16 cellular contexts compared by ENCODE assay signal in genomic region chr5:139335811-139336210, GRCh38. TPM values are rescaled to one million over a fixed set of nuclear protein-coding genes. Genes with fewer than 3 reads are reported as not detected.
DNase-seq lines count a peak whose midpoint lies in the region; ATAC-seq, FAIRE-seq and TF ChIP-seq lines count a peak whose summit lies in the region.
"Had no signal": no experiment of that assay in that cellular context is flagged by ENCODE, and none has a peak within 500 bp of the region (broad histone marks: within the 10 kb centered on the region; RNA-seq: fewer than 3 reads in every experiment).

No MANE protein-coding gene starts in this region.

- TF ChIP-seq POLR2A in K562 (conservative IDR thresholded peaks at IDR 0.05), result peak; percentile 49; the same call in 1 of the 2 replicates

- H3K79me2 ChIP-seq in K562 (ENCODE audit: control insufficient read depth, insufficient read depth, low read length), result no peaks in the 10 kb centered on the region
- H3K79me2 ChIP-seq in mammary epithelial cell (ENCODE audit: insufficient read depth, low read length), result peaks cover 4% of the 10 kb centered on the region

- peak; percentile 45 for DNase-seq in activated T-cell treated with anti-CD3 and anti-CD28 coated beads, Interleukin-2, amount 50 U/mL, for 24 hours
- no peak for DNase-seq in activated T-cell treated with anti-CD3 and anti-CD28 coated beads for 4 hours
- peak; percentile 13 for DNase-seq in MG63
- peak in 1 of 4 experiments; percentile 10 for DNase-seq in K562 (ENCODE audit: extremely low read depth in 1 of 4, low spot score in 3 of 4)
- no peak for DNase-seq in stimulated activated effector memory CD8-positive, alpha-beta T cell treated with anti-CD3 and anti-CD28 coated beads, Interleukin-12 subunit alpha, Interleukin-12 subunit beta, amount 100 ng/mL, for 72 hours (ENCODE audit: low spot score in 2 of 2)
- no peak for DNase-seq in hippocampal formation (lab: John Stamatoyannopoulos, UW)
- no peak for DNase-seq in dorsolateral prefrontal cortex
- no peak for DNase-seq in mammary epithelial cell
- DNase-seq: DMS79 treated with DMSO at 0.1 percent for 48 hours; effector CD8-positive, alpha-beta T cell; tibial artery had no signal

- peak; percentile 14 for ATAC-seq in K562
- ATAC-seq in stimulated activated effector memory CD8-positive, alpha-beta T cell treated with anti-CD3 and anti-CD28 coated beads, Interleukin-12 subunit alpha, Interleukin-12 subunit beta, amount 100 ng/mL, for 72 hours, result peak; percentile 55

- H2AFZ ChIP-seq in K562 (ENCODE audit: low read depth, low read length) (no peak overlapping the region), mammary epithelial cell (ENCODE audit: low read depth, low read length) (no peak overlapping the region)

- no peak overlapping the region for H3K4me3 Mint-ChIP-seq in activated T-cell treated with anti-CD3 and anti-CD28 coated beads, Interleukin-2, amount 50 U/mL, for 24 hours
- no peak overlapping the region for H3K4me3 Mint-ChIP-seq in stimulated activated effector memory CD8-positive, alpha-beta T cell treated with anti-CD3 and anti-CD28 coated beads, Interleukin-12 subunit alpha, Interleukin-12 subunit beta, amount 100 ng/mL, for 72 hours

- peaks cover 36% of the 10 kb centered on the region for H3K4me1 Mint-ChIP-seq in activated T-cell treated with anti-CD3 and anti-CD28 coated beads, Interleukin-2, amount 50 U/mL, for 24 hours (ENCODE audit: low read depth)
- peaks cover 10% of the 10 kb centered on the region for H3K4me1 Mint-ChIP-seq in stimulated activated effector memory CD8-positive, alpha-beta T cell treated with anti-CD3 and anti-CD28 coated beads, Interleukin-12 subunit alpha, Interleukin-12 subunit beta, amount 100 ng/mL, for 72 hours

- BruUV-seq in K562 (replicated peaks; lab: Mats Ljungman, UMichigan), result no TSS peak
- no TSS peak for BruUV-seq in mammary epithelial cell (replicated peaks; lab: Mats Ljungman, UMichigan)

- CTCF ChIA-PET in K562 (lab: Yijun Ruan, JAX; ENCODE audit: low intra/inter-chr PET ratio), result interaction anchor here (0.7 kb wide), 1 partner anchor 103 kb away, joined by 3 read pairs; no protein-coding TSS in a partner anchor
- CTCF ChIA-PET in mammary epithelial cell (lab: Charles Lee; ENCODE audit: low non-redundant PET), result no interaction called here

- POLR2A ChIA-PET in K562 (lab: Yijun Ruan, JAX), result interaction anchor here (1.0 to 4.0 kb wide), 4 partner anchors 12 to 41 kb away, joined by 4 to 22 read pairs (median 8); no protein-coding TSS in a partner anchor

- H4K20me1 ChIP-seq in K562 (replicated peaks; ENCODE audit: control insufficient read depth, insufficient read depth, low read length) (no peaks in the 10 kb centered on the region), mammary epithelial cell (ENCODE audit: insufficient read depth, low read length) (no peaks in the 10 kb centered on the region)

- TF ChIP-seq EP300 in K562 (IDR thresholded peaks at IDR 0.05; ENCODE audit: low read length), result no peak

- in situ Hi-C loops in K562 (cut with MboI), result no loop called here
- in situ Hi-C loops in mammary epithelial cell (cut with MboI; ENCODE audit: low sequenced_read_pairs in 2 of 2), result no loop called here

- dilution Hi-C loops in mammary epithelial cell (cut with HindIII; ENCODE audit: low sequenced_read_pairs), result no loop called here

- TF ChIP-seq CTCF in K562 (IDR thresholded peaks at IDR 0.05 in 2 of 3, conservative IDR thresholded peaks at IDR 0.05 in 1 of 3; ENCODE audit: insufficient read depth in 2 of 3, low read depth in 1 of 3, low read length in 3 of 3) (no peak), dorsolateral prefrontal cortex (IDR thresholded peaks at IDR 0.05 in 54 of 56, conservative IDR thresholded peaks at IDR 0.05 in 2 of 56; ENCODE audit: low read depth in 1 of 56, partially characterized antibody in 56 of 56) (no peak), mammary epithelial cell (conservative IDR thresholded peaks at IDR 0.05 in 1 of 2, IDR thresholded peaks at IDR 0.05 in 1 of 2; ENCODE audit: extremely low read depth in 1 of 2, insufficient read depth in 1 of 2, low read depth in 1 of 2, low read length in 2 of 2) (no peak)

- H3K4me3 ChIP-seq in MG63 (no peak overlapping the region), K562 (no peak overlapping the region), dorsolateral prefrontal cortex (no peak overlapping the region), mammary epithelial cell (replicated peaks in 1 of 3; ENCODE audit: insufficient read depth in 1 of 3, low read depth in 2 of 3, low read length in 3 of 3) (no peak overlapping the region)
- H3K4me3 ChIP-seq: tibial artery had no signal

- TF ChIP-seq RAD21 in K562 (CRISPR knock-in tag; conservative IDR thresholded peaks at IDR 0.05 in 1 of 2, IDR thresholded peaks at IDR 0.05 in 1 of 2), result no peak

- intact Hi-C loops in K562 (cut with micrococcal nuclease) (no loop called here), dorsolateral prefrontal cortex (cut with DNase I) (no loop called here), mammary epithelial cell (cut with micrococcal nuclease) (no loop called here)

- 48% methylated on average over 5 of the region's 6 CpGs for WGBS in K562 (ENCODE audit: insufficient coverage, low coverage, missing lambda C conversion rate)
- WGBS in mammary epithelial cell (ENCODE audit: low coverage, missing lambda C conversion rate), result 94% methylated on average over 6 of the region's 6 CpGs

- H3K9me3 Mint-ChIP-seq in activated T-cell treated with anti-CD3 and anti-CD28 coated beads, Interleukin-2, amount 50 U/mL, for 24 hours, result no peaks in the 10 kb centered on the region
- H3K9me3 Mint-ChIP-seq in stimulated activated effector memory CD8-positive, alpha-beta T cell treated with anti-CD3 and anti-CD28 coated beads, Interleukin-12 subunit alpha, Interleukin-12 subunit beta, amount 100 ng/mL, for 72 hours, result no peaks in the 10 kb centered on the region

- peaks cover 36% of the 10 kb centered on the region for H3K36me3 ChIP-seq in MG63
- H3K36me3 ChIP-seq in K562 (ENCODE audit: control insufficient read depth, insufficient read depth, low read length), result peaks cover 18% of the 10 kb centered on the region; the same call in 2 of the 3 replicates
- peaks cover 2% of the 10 kb centered on the region for H3K36me3 ChIP-seq in mammary epithelial cell (ENCODE audit: insufficient read depth, low read length)

- no peak for FAIRE-seq in K562 (lab: Jason Lieb, UNC)
- FAIRE-seq: GM12892, GM19239, TTC549 had no signal

- H3K9me1 ChIP-seq in K562 (ENCODE audit: control insufficient read depth, insufficient read depth, low read length), result no peaks in the 10 kb centered on the region

- H3K9me3 ChIP-seq in MG63 (no peaks in the 10 kb centered on the region), K562 (replicated peaks; ENCODE audit: control insufficient read depth, insufficient read depth, low read depth, low read length) (no peaks in the 10 kb centered on the region), mammary epithelial cell (replicated peaks; ENCODE audit: insufficient read depth, low read length) (no peaks in the 10 kb centered on the region)
- H3K9me3 ChIP-seq: tibial artery had no signal

- H3K4me2 ChIP-seq in K562 (ENCODE audit: insufficient read depth, low read length), result no peak overlapping the region
- H3K4me2 ChIP-seq in mammary epithelial cell (ENCODE audit: insufficient read depth, low read depth, low read length), result no peak overlapping the region

- H3K27ac ChIP-seq in K562 (ENCODE audit: extremely low read depth, low read depth, low read length), result no peak overlapping the region
- H3K27ac ChIP-seq in dorsolateral prefrontal cortex, result peak overlapping the region in 1 of 59 donors; percentile 16
- H3K27ac ChIP-seq in mammary epithelial cell (ENCODE audit: insufficient read depth, low read depth, low read length), result no peak overlapping the region

- H3K4me1 ChIP-seq in K562 (replicated peaks in 1 of 2; ENCODE audit: control insufficient read depth in 2 of 2, insufficient read depth in 2 of 2, low read length in 2 of 2) (peaks cover 0 to 4% of the 10 kb centered on the region in 2 experiments; a peak in 2 of 5 replicates), mammary epithelial cell (ENCODE audit: insufficient read depth, low read length) (no peaks in the 10 kb centered on the region)

- H3K27me3 ChIP-seq in MG63 (no peaks in the 10 kb centered on the region), K562 (ENCODE audit: control insufficient read depth in 2 of 2, insufficient read depth in 2 of 2, low read length in 2 of 2) (no peaks in the 10 kb centered on the region), dorsolateral prefrontal cortex (no peaks in the 10 kb centered on the region), mammary epithelial cell (ENCODE audit: insufficient read depth, low read length) (no peaks in the 10 kb centered on the region)
- H3K27me3 ChIP-seq: tibial artery had no signal

- H3K36me3 Mint-ChIP-seq in activated T-cell treated with anti-CD3 and anti-CD28 coated beads, Interleukin-2, amount 50 U/mL, for 24 hours (ENCODE audit: low read depth), result peaks cover 34% of the 10 kb centered on the region
- H3K36me3 Mint-ChIP-seq in stimulated activated effector memory CD8-positive, alpha-beta T cell treated with anti-CD3 and anti-CD28 coated beads, Interleukin-12 subunit alpha, Interleukin-12 subunit beta, amount 100 ng/mL, for 72 hours, result peaks cover 51% of the 10 kb centered on the region

- H3K9ac ChIP-seq in K562 (ENCODE audit: insufficient read depth in 1 of 2, low read depth in 2 of 2, low read length in 2 of 2) (no peak overlapping the region), mammary epithelial cell (ENCODE audit: insufficient read depth, low read length) (no peak overlapping the region)

- H3K27me3 Mint-ChIP-seq in activated T-cell treated with anti-CD3 and anti-CD28 coated beads, Interleukin-2, amount 50 U/mL, for 24 hours, result no peaks in the 10 kb centered on the region

- H3K27ac Mint-ChIP-seq in activated T-cell treated with anti-CD3 and anti-CD28 coated beads, Interleukin-2, amount 50 U/mL, for 24 hours, result peak overlapping the region; percentile 76
- peak overlapping the region; percentile 78 for H3K27ac Mint-ChIP-seq in stimulated activated effector memory CD8-positive, alpha-beta T cell treated with anti-CD3 and anti-CD28 coated beads, Interleukin-12 subunit alpha, Interleukin-12 subunit beta, amount 100 ng/mL, for 72 hours

RNA-seq across cellular contexts. Expression of gene PAIP2, which starts 5.8 kb away (rescaled TPM):
- total RNA-seq in MG63 (2014; rRNA removed; shearing (Covaris generic); ENCODE audit: low replicate concordance), result 80.6 and 119 TPM in 2 replicates
- 45.9 and 94.2 TPM in 2 replicates for total RNA-seq in K562 (2011; cell fraction: chromatin; rRNA removed; ENCODE audit: low replicate concordance)
- 26.8 and 27.1 TPM in 2 replicates for total RNA-seq in K562 (2011; cell fraction: nucleolus; rRNA removed)
- 49.4 and 71.2 TPM in 2 replicates for total RNA-seq in K562 (2011; cell fraction: nucleoplasm; rRNA removed)
- total RNA-seq in K562 (2014; rRNA removed) (84.5 and 89.3 TPM in 2 replicates), K562 (2014; rRNA removed; fragmentation: Illumina TruSeq; extraction: Trizol) (96.6 and 114 TPM in 2 replicates), K562 (2015; rRNA removed; fragmentation: Illumina TruSeq; extraction: Trizol) (67.0 and 78.3 TPM in 2 replicates), K562 (2021) (100 and 108 TPM in 2 replicates), dorsolateral prefrontal cortex (100 to 1,000 TPM in 117 of 120 experiments, 10 to 100 TPM in 3; 80.8 to 201 (median 156) TPM), mammary epithelial cell (10 to 100 TPM; 38.0 to 43.6 TPM)
- polyA plus RNA-seq in K562 (2011; rRNA removed) (148 and 173 TPM in 2 replicates), K562 (2014; fragmentation: Illumina TruSeq; extraction: Trizol) (177 and 187 TPM in 2 replicates), K562 (2014; fragmentation: Nextera tagmentation; extraction: Ambion mirVana) (100 to 1,000 TPM; 152 to 180 TPM), K562 (2014; rRNA removed) (114 and 128 TPM in 2 replicates), mammary epithelial cell (37.5 TPM)
- polyA plus RNA-seq in K562 (2011; cell fraction: cytosol; rRNA removed), result 36.9 and 70.8 TPM in 2 replicates
- 19.2 and 31.0 TPM in 2 replicates for polyA plus RNA-seq in K562 (2011; cell fraction: nucleus; rRNA removed)
- 115 and 142 TPM in 2 replicates for polyA plus RNA-seq in K562 (2012)
- polyA minus RNA-seq in K562 (2011; rRNA and poly(A)+ RNA removed), result 101 and 135 TPM in 2 replicates
- polyA minus RNA-seq in K562 (2011; cell fraction: cytosol; rRNA and poly(A)+ RNA removed), result 59.9 and 67.9 TPM in 2 replicates
- 12.5 and 26.5 TPM in 2 replicates for polyA minus RNA-seq in K562 (2011; cell fraction: nucleus; rRNA and poly(A)+ RNA removed)
- polyA minus RNA-seq in mammary epithelial cell, result 22.4 TPM

RNA-seq across cellular contexts. Expression of gene MATR3, which starts 42.3 kb away (rescaled TPM):
- 280 and 444 TPM in 2 replicates for total RNA-seq in MG63 (2014; rRNA removed; shearing (Covaris generic); ENCODE audit: low replicate concordance)
- total RNA-seq in K562 (2011; cell fraction: chromatin; rRNA removed; ENCODE audit: low replicate concordance), result 196 and 552 TPM in 2 replicates
- total RNA-seq in K562 (2011; cell fraction: nucleolus; rRNA removed), result 73.5 and 120 TPM in 2 replicates
- 284 and 429 TPM in 2 replicates for total RNA-seq in K562 (2011; cell fraction: nucleoplasm; rRNA removed)
- total RNA-seq in K562 (2014; rRNA removed) (112 and 234 TPM in 2 replicates), K562 (2014; rRNA removed; fragmentation: Illumina TruSeq; extraction: Trizol) (425 and 528 TPM in 2 replicates), K562 (2015; rRNA removed; fragmentation: Illumina TruSeq; extraction: Trizol) (378 and 402 TPM in 2 replicates), K562 (2021) (179 and 209 TPM in 2 replicates), dorsolateral prefrontal cortex (100 to 1,000 TPM; 154 to 477 (median 345) TPM), mammary epithelial cell (100 to 1,000 TPM; 118 to 185 TPM)
- polyA plus RNA-seq in K562 (2011; rRNA removed) (194 and 263 TPM in 2 replicates), K562 (2014; fragmentation: Illumina TruSeq; extraction: Trizol) (232 and 298 TPM in 2 replicates), K562 (2014; fragmentation: Nextera tagmentation; extraction: Ambion mirVana) (100 to 1,000 TPM; 150 to 299 TPM), K562 (2014; rRNA removed) (205 and 218 TPM in 2 replicates), mammary epithelial cell (62.8 TPM)
- 69.5 and 129 TPM in 2 replicates for polyA plus RNA-seq in K562 (2011; cell fraction: cytosol; rRNA removed)
- 124 and 148 TPM in 2 replicates for polyA plus RNA-seq in K562 (2011; cell fraction: nucleus; rRNA removed)
- 190 and 210 TPM in 2 replicates for polyA plus RNA-seq in K562 (2012)
- polyA minus RNA-seq in K562 (2011; rRNA and poly(A)+ RNA removed), result 405 and 437 TPM in 2 replicates
- polyA minus RNA-seq in K562 (2011; cell fraction: cytosol; rRNA and poly(A)+ RNA removed), result 193 and 262 TPM in 2 replicates
- polyA minus RNA-seq in K562 (2011; cell fraction: nucleus; rRNA and poly(A)+ RNA removed), result 99.6 and 227 TPM in 2 replicates
- polyA minus RNA-seq in mammary epithelial cell, result 219 TPM

RNA-seq across cellular contexts. Expression of gene SLC23A1, which starts 47.3 kb away (rescaled TPM):
- total RNA-seq in MG63 (2014; rRNA removed; shearing (Covaris generic); ENCODE audit: low replicate concordance), result not detected in 2 replicates
- total RNA-seq in K562 (2011; cell fraction: chromatin; rRNA removed; ENCODE audit: low replicate concordance), result 1.0 TPM in 1 of 2 replicates, not detected in the other
- total RNA-seq in K562 (2011; cell fraction: nucleolus; rRNA removed), result 0.79 and 1.2 TPM in 2 replicates
- 1.5 and 1.7 TPM in 2 replicates for total RNA-seq in K562 (2011; cell fraction: nucleoplasm; rRNA removed)
- total RNA-seq in K562 (2014; rRNA removed), result not detected in 2 replicates
- not detected in 2 replicates for total RNA-seq in K562 (2014; rRNA removed; fragmentation: Illumina TruSeq; extraction: Trizol)
- total RNA-seq in K562 (2015; rRNA removed; fragmentation: Illumina TruSeq; extraction: Trizol), result not detected in 2 replicates
- 0.40 TPM in 1 of 2 replicates, not detected in the other for total RNA-seq in K562 (2021)
- 0.08 TPM in 1 of 2 replicates, not detected in the other for polyA plus RNA-seq in K562 (2011; rRNA removed)
- polyA plus RNA-seq in K562 (2011; cell fraction: cytosol; rRNA removed), result 0.10 TPM in 1 of 2 replicates, not detected in the other
- polyA plus RNA-seq in K562 (2011; cell fraction: nucleus; rRNA removed), result 0.37 and 0.81 TPM in 2 replicates
- polyA plus RNA-seq in K562 (2012), result 0.25 and 0.58 TPM in 2 replicates
- polyA plus RNA-seq in K562 (2014; fragmentation: Illumina TruSeq; extraction: Trizol), result 0.04 TPM in 1 of 2 replicates, not detected in the other
- under 1 TPM; 0.03 to 0.06 TPM for polyA plus RNA-seq in K562 (2014; fragmentation: Nextera tagmentation; extraction: Ambion mirVana)
- polyA plus RNA-seq in K562 (2014; rRNA removed), result 0.20 TPM in 1 of 2 replicates, not detected in the other
- 0.21 TPM in 1 of 2 replicates, not detected in the other for polyA minus RNA-seq in K562 (2011; rRNA and poly(A)+ RNA removed)
- not detected in 2 replicates for polyA minus RNA-seq in K562 (2011; cell fraction: cytosol; rRNA and poly(A)+ RNA removed)
- 0.13 TPM in 1 of 2 replicates, not detected in the other for polyA minus RNA-seq in K562 (2011; cell fraction: nucleus; rRNA and poly(A)+ RNA removed)
- 1 to 10 TPM in 2 of 120 experiments, under 1 TPM in 1, not detected in 117; 0.19 to 1.4 (median 1.2) TPM for total RNA-seq in dorsolateral prefrontal cortex
- not detected for total RNA-seq in mammary epithelial cell
- polyA plus RNA-seq in mammary epithelial cell, result not detected
- not detected for polyA minus RNA-seq in mammary epithelial cell
- total RNA-seq: mononuclear cell, posterior vena cava had no signal

RNA-seq across cellular contexts. Expression of gene MZB1, which starts 53.9 kb away (rescaled TPM):
- not detected in 2 replicates for total RNA-seq in MG63 (2014; rRNA removed; shearing (Covaris generic); ENCODE audit: low replicate concordance)
- total RNA-seq in K562 (2011; cell fraction: chromatin; rRNA removed; ENCODE audit: low replicate concordance), result 0.65 and 3.0 TPM in 2 replicates
- 1.6 and 2.5 TPM in 2 replicates for total RNA-seq in K562 (2011; cell fraction: nucleolus; rRNA removed)
- total RNA-seq in K562 (2011; cell fraction: nucleoplasm; rRNA removed), result 0.73 and 1.3 TPM in 2 replicates
- total RNA-seq in K562 (2014; rRNA removed) (0.37 TPM in 1 of 2 replicates, not detected in the other), K562 (2014; rRNA removed; fragmentation: Illumina TruSeq; extraction: Trizol) (not detected in 2 replicates), K562 (2015; rRNA removed; fragmentation: Illumina TruSeq; extraction: Trizol) (not detected in 2 replicates), K562 (2021) (0.31 TPM in 2 replicates), dorsolateral prefrontal cortex (1 to 10 TPM in 8 of 120 experiments, under 1 TPM in 37, not detected in 75; 0.25 to 3.6 (median 0.63) TPM), mammary epithelial cell (not detected)
- polyA plus RNA-seq in K562 (2011; rRNA removed) (0.13 and 0.15 TPM in 2 replicates), K562 (2014; fragmentation: Illumina TruSeq; extraction: Trizol) (not detected in 2 replicates), K562 (2014; fragmentation: Nextera tagmentation; extraction: Ambion mirVana) (not detected), K562 (2014; rRNA removed) (0.13 TPM in 1 of 2 replicates, not detected in the other), mammary epithelial cell (not detected)
- not detected in 2 replicates for polyA plus RNA-seq in K562 (2011; cell fraction: cytosol; rRNA removed)
- polyA plus RNA-seq in K562 (2011; cell fraction: nucleus; rRNA removed), result 0.29 and 0.36 TPM in 2 replicates
- 0.13 and 0.89 TPM in 2 replicates for polyA plus RNA-seq in K562 (2012)
- 0.14 TPM in 1 of 2 replicates, not detected in the other for polyA minus RNA-seq in K562 (2011; rRNA and poly(A)+ RNA removed)
- polyA minus RNA-seq in K562 (2011; cell fraction: cytosol; rRNA and poly(A)+ RNA removed), result not detected in 2 replicates
- 0.13 and 0.78 TPM in 2 replicates for polyA minus RNA-seq in K562 (2011; cell fraction: nucleus; rRNA and poly(A)+ RNA removed)
- polyA minus RNA-seq in mammary epithelial cell, result not detected

RNA-seq across cellular contexts. Expression of gene PROB1, which starts 59.1 kb away (rescaled TPM):
- 0.13 TPM in 1 of 2 replicates, not detected in the other for total RNA-seq in MG63 (2014; rRNA removed; shearing (Covaris generic); ENCODE audit: low replicate concordance)
- 1.1 and 4.1 TPM in 2 replicates for total RNA-seq in K562 (2011; cell fraction: chromatin; rRNA removed; ENCODE audit: low replicate concordance)
- 3.4 and 4.3 TPM in 2 replicates for total RNA-seq in K562 (2011; cell fraction: nucleolus; rRNA removed)
- 2.1 and 2.2 TPM in 2 replicates for total RNA-seq in K562 (2011; cell fraction: nucleoplasm; rRNA removed)
- total RNA-seq in K562 (2014; rRNA removed), result 1.1 and 1.2 TPM in 2 replicates
- 0.33 and 0.35 TPM in 2 replicates for total RNA-seq in K562 (2014; rRNA removed; fragmentation: Illumina TruSeq; extraction: Trizol)
- total RNA-seq in K562 (2015; rRNA removed; fragmentation: Illumina TruSeq; extraction: Trizol), result 0.58 and 0.75 TPM in 2 replicates
- total RNA-seq in K562 (2021), result 1.6 and 1.8 TPM in 2 replicates
- polyA plus RNA-seq in K562 (2011; rRNA removed), result 0.45 and 0.47 TPM in 2 replicates
- 0.47 and 1.6 TPM in 2 replicates for polyA plus RNA-seq in K562 (2011; cell fraction: cytosol; rRNA removed)
- polyA plus RNA-seq in K562 (2011; cell fraction: nucleus; rRNA removed), result 1.3 and 2.6 TPM in 2 replicates
- polyA plus RNA-seq in K562 (2012), result 0.85 and 3.5 TPM in 2 replicates
- 0.42 and 0.57 TPM in 2 replicates for polyA plus RNA-seq in K562 (2014; fragmentation: Illumina TruSeq; extraction: Trizol)
- under 1 TPM; 0.01 TPM for polyA plus RNA-seq in K562 (2014; fragmentation: Nextera tagmentation; extraction: Ambion mirVana)
- 1.2 and 1.5 TPM in 2 replicates for polyA plus RNA-seq in K562 (2014; rRNA removed)
- 0.27 and 0.60 TPM in 2 replicates for polyA minus RNA-seq in K562 (2011; rRNA and poly(A)+ RNA removed)
- polyA minus RNA-seq in K562 (2011; cell fraction: cytosol; rRNA and poly(A)+ RNA removed), result 0.76 TPM in 1 of 2 replicates, not detected in the other
- polyA minus RNA-seq in K562 (2011; cell fraction: nucleus; rRNA and poly(A)+ RNA removed), result 0.67 and 0.94 TPM in 2 replicates
- 10 to 100 TPM in 1 of 120 experiments, 1 to 10 TPM in 119; 2.1 to 10.7 (median 3.4) TPM for total RNA-seq in dorsolateral prefrontal cortex
- under 1 TPM; 0.38 to 0.67 TPM for total RNA-seq in mammary epithelial cell
- 0.03 TPM for polyA plus RNA-seq in mammary epithelial cell
- polyA minus RNA-seq in mammary epithelial cell, result not detected

Comparison
In these comparisons a context has a peak if more than half of its experiments do, and no peak if none do; other contexts are left out.
1. DNase-seq: peak in activated T-cell treated with anti-CD3 and anti-CD28 coated beads, Interleukin-2, amount 50 U/mL, for 24 hours (single experiment) and MG63 (single experiment); none in activated T-cell treated with anti-CD3 and anti-CD28 coated beads for 4 hours (single experiment), stimulated activated effector memory CD8-positive, alpha-beta T cell treated with anti-CD3 and anti-CD28 coated beads, Interleukin-12 subunit alpha, Interleukin-12 subunit beta, amount 100 ng/mL, for 72 hours (0 of 2), hippocampal formation (0 of 2), dorsolateral prefrontal cortex (0 of 10) and mammary epithelial cell (single experiment).